In genomic region chr5:9337908-9338307, GRCh38 we compare ENCODE assay signal across 15 cellular contexts.
DNase-seq lines count a peak whose midpoint lies in the region; ATAC-seq, FAIRE-seq and TF ChIP-seq lines count a peak whose summit lies in the region.
"Had no signal": no experiment of that assay in that cellular context is flagged by ENCODE, and none has a peak within 500 bp of the region (broad histone marks: within the 10 kb centered on the region; RNA-seq: fewer than 3 reads in every experiment).

No MANE protein-coding gene starts in this region.

- H3K27ac Mint-ChIP-seq in chondrocyte (ENCODE audit: unreplicated experiment) (peak overlapping the region; percentile 80), CD14-positive monocyte (no peak overlapping the region)
- H3K27ac Mint-ChIP-seq: activated CD8-positive, alpha-beta T cell treated with anti-CD3 and anti-CD28 coated beads, Interleukin-2, amount 10 ng/mL, durations not matched to agents 7 days and 5 days; memory B cell had no signal

- TF ChIP-seq CTCF in chondrocyte (IDR thresholded peaks at IDR 0.05) (no peak), CD14-positive monocyte (IDR thresholded peaks at IDR 0.05) (no peak)

- ATAC-seq in GM19463 (IDR thresholded peaks at IDR 0.05; ENCODE audit: unreplicated experiment), result no peak
- ATAC-seq: activated CD8-positive, alpha-beta T cell treated with anti-CD3 and anti-CD28 coated beads, Interleukin-2, amount 10 ng/mL, durations not matched to agents 7 days and 5 days; Panc1 had no signal

- H3K27ac ChIP-seq in ACC112 (ENCODE audit: low read depth, low read length) (peak overlapping the region; percentile 25; the same call in 1 of the 2 replicates), layer of hippocampus (ENCODE audit: low read depth, low read length) (peak overlapping the region; percentile 54)

- H3K4me3 Mint-ChIP-seq in chondrocyte (ENCODE audit: unreplicated experiment), result no peak overlapping the region
- H3K4me3 Mint-ChIP-seq in CD14-positive monocyte, result no peak overlapping the region
- H3K4me3 Mint-ChIP-seq: activated CD8-positive, alpha-beta T cell treated with anti-CD3 and anti-CD28 coated beads, Interleukin-2, amount 10 ng/mL, durations not matched to agents 7 days and 5 days; memory B cell had no signal

- H3K4me1 Mint-ChIP-seq in chondrocyte (ENCODE audit: low read depth), result peaks cover 66% of the 10 kb centered on the region
- H3K4me1 Mint-ChIP-seq in CD14-positive monocyte, result no peaks in the 10 kb centered on the region
- H3K4me1 Mint-ChIP-seq: memory B cell had no signal

- H3K4me1 ChIP-seq in ACC112 (ENCODE audit: control insufficient read depth, insufficient read depth, low read length, unreplicated experiment), result peaks cover 13% of the 10 kb centered on the region

- H3K36me3 ChIP-seq in ACC112 (ENCODE audit: insufficient read depth, low read length), result no peaks in the 10 kb centered on the region

- no peak overlapping the region for H3K4me3 ChIP-seq in ACC112 (ENCODE audit: low read depth, low read length)

- no peaks in the 10 kb centered on the region for H3K27me3 ChIP-seq in ACC112 (ENCODE audit: insufficient read depth, low read length)
- no peaks in the 10 kb centered on the region for H3K27me3 ChIP-seq in layer of hippocampus (ENCODE audit: control insufficient read depth, insufficient read depth, low read length)

- H3K9me3 Mint-ChIP-seq in chondrocyte (ENCODE audit: low read depth) (peaks cover 4% of the 10 kb centered on the region), CD14-positive monocyte (peaks cover 0 to 14% (median 4%) of the 10 kb centered on the region in 7 donors)

- peak overlapping the region; percentile 74 for H2AFZ ChIP-seq in ACC112 (ENCODE audit: low read length, unreplicated experiment)

- FAIRE-seq in HTR-8/SVneo (lab: Jason Lieb, UNC), result peak; percentile 72

- H3K27me3 Mint-ChIP-seq in chondrocyte (ENCODE audit: low read depth) (no peaks in the 10 kb centered on the region), CD14-positive monocyte (ENCODE audit: low read depth in 3 of 3) (peaks cover 0 to 2% (median 0%) of the 10 kb centered on the region in 3 donors)
- H3K27me3 Mint-ChIP-seq: memory B cell had no signal

- H3K79me2 ChIP-seq in ACC112 (ENCODE audit: control insufficient read depth, insufficient read depth, low read length, unreplicated experiment), result no peaks in the 10 kb centered on the region

- intact Hi-C loops in CD14-positive monocyte (cut with micrococcal nuclease), result no loop called here

- no peak for DNase-seq in HTR-8/SVneo (ENCODE audit: insufficient read length, low spot score)
- DNase-seq in chondrocyte (ENCODE audit: low spot score), result no peak
- DNase-seq in NCI-H2107 treated with DMSO at 0.1 percent for 48 hours (lab: John Stamatoyannopoulos, UW; ENCODE audit: unreplicated experiment), result no peak
- DNase-seq in NK-92 (lab: John Stamatoyannopoulos, UW; ENCODE audit: unreplicated experiment), result no peak
- no peak for DNase-seq in CD14-positive monocyte (ENCODE audit: low spot score)
- DNase-seq: activated CD8-positive, alpha-beta T cell treated with anti-CD3 and anti-CD28 coated beads, Interleukin-2, amount 10 ng/mL, durations not matched to agents 7 days and 5 days; activated naive CD4-positive, alpha-beta T cell treated with anti-CD3 and anti-CD28 coated beads, Interleukin-2, amount 50 U/mL, for 16 hours; cortex of kidney; Kasumi-1; T-helper 9 cell had no signal

- H3K36me3 Mint-ChIP-seq in chondrocyte (ENCODE audit: low read depth) (peaks cover 14% of the 10 kb centered on the region), CD14-positive monocyte (no peaks in the 10 kb centered on the region)
- H3K36me3 Mint-ChIP-seq: memory B cell had no signal
